1 cellular context compared by ENCODE assay signal in the genomic region with DNA sequence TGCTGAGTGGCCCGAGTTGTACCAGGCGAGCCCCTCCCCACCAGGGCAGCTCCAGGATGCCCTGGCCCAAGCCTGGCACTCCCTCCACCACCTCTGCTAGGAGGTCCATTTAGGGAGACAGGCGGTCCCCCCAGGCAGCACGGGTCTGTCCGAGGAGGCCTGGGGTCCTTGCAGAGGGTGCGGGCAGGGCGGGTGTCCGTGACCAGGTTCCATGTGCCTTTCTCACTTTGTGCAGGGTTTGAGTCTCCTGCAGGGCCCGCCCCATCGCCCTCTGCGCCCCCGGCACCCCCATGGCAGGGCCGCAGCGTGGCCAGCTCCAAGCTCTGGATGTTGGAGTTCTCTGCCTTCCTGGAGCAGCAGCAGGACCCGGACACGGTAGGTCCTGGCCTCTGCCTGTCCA.
A peak's percentile ranks its signal among the peaks of the same experiment; 100 is the strongest.
TF ChIP-seq lines count a peak whose summit lies in the region.

No MANE protein-coding gene starts in this region.

TF ChIP-seq in HepG2, 621 proteins besides CTCF, POLR2A, EP300 and RAD21:
- TF ChIP-seq GFI1 (CRISPR knock-in tag; IDR thresholded peaks at IDR 0.05; ENCODE audit: borderline replicate concordance) (no peak), AGO2 (optimal IDR thresholded peaks at IDR 0.05; ENCODE audit: low read depth, low read length) (peak; percentile 81)
